13 cellular contexts compared by ENCODE assay signal in genomic region chr3:142958707-142959106, GRCh38. TPM values are rescaled to one million over a fixed set of nuclear protein-coding genes. Genes with fewer than 3 reads are reported as not detected.
A peak's percentile ranks its signal among the peaks of the same experiment; 100 is the strongest.
DNase-seq lines count a peak whose midpoint lies in the region; ATAC-seq, FAIRE-seq and TF ChIP-seq lines count a peak whose summit lies in the region.
"Had no signal": no experiment of that assay in that cellular context is flagged by ENCODE, and none has a peak within 500 bp of the region (broad histone marks: within the 10 kb centered on the region; RNA-seq: fewer than 3 reads in every experiment).

No MANE protein-coding gene starts in this region.

- no peak overlapping the region for H3K4me3 Mint-ChIP-seq in activated T-cell treated with anti-CD3 and anti-CD28 coated beads, Interleukin-2, amount 50 U/mL, for 24 hours
- H3K4me3 Mint-ChIP-seq: activated T-cell treated with anti-CD3 and anti-CD28 coated beads, Interleukin-2, amount 50 U/mL, for 4 hours; naive B cell had no signal

- H3K4me1 Mint-ChIP-seq in activated T-cell treated with anti-CD3 and anti-CD28 coated beads, Interleukin-2, amount 50 U/mL, for 24 hours (ENCODE audit: low read depth): peaks cover 9% of the 10 kb centered on the region

- TF ChIP-seq POLR2A in GM12892 (IDR thresholded peaks at IDR 0.05; ENCODE audit: low read depth, low read length): no peak

- peak; percentile 73 for FAIRE-seq in RCC 7860 (lab: Jason Lieb, UNC)
- FAIRE-seq in GM12892 (lab: Jason Lieb, UNC): no peak

- H3K27me3 Mint-ChIP-seq in activated T-cell treated with anti-CD3 and anti-CD28 coated beads, Interleukin-2, amount 50 U/mL, for 24 hours: peaks cover 70% of the 10 kb centered on the region

- no peaks in the 10 kb centered on the region for H3K9me3 Mint-ChIP-seq in activated T-cell treated with anti-CD3 and anti-CD28 coated beads, Interleukin-2, amount 50 U/mL, for 24 hours
- H3K9me3 Mint-ChIP-seq: activated T-cell treated with anti-CD3 and anti-CD28 coated beads, Interleukin-2, amount 50 U/mL, for 4 hours; naive B cell had no signal

- TF ChIP-seq CTCF in fibroblast of pulmonary artery (IDR thresholded peaks at IDR 0.05; ENCODE audit: low read length, missing control alignments): no peak

- ATAC-seq in GM21360 (IDR thresholded peaks at IDR 0.05; ENCODE audit: unreplicated experiment) (no peak), GM21723 (IDR thresholded peaks at IDR 0.05; ENCODE audit: unreplicated experiment) (no peak)
- ATAC-seq: upper lobe of right lung had no signal

- H3K4me3 ChIP-seq in fibroblast of pulmonary artery (replicated peaks; ENCODE audit: low read depth, low read length): no peak overlapping the region
- H3K4me3 ChIP-seq: BLaER1, upper lobe of right lung had no signal

- no peaks in the 10 kb centered on the region for H3K36me3 Mint-ChIP-seq in activated T-cell treated with anti-CD3 and anti-CD28 coated beads, Interleukin-2, amount 50 U/mL, for 24 hours (ENCODE audit: low read depth)

- H3K27ac Mint-ChIP-seq in activated T-cell treated with anti-CD3 and anti-CD28 coated beads, Interleukin-2, amount 50 U/mL, for 24 hours: no peak overlapping the region
- H3K27ac Mint-ChIP-seq: naive B cell had no signal

- DNase-seq in activated T-cell treated with anti-CD3 and anti-CD28 coated beads, Interleukin-2, amount 50 U/mL, for 48 hours: peak; percentile 44 to 53
- no peak for DNase-seq in activated T-cell treated with anti-CD3 and anti-CD28 coated beads, Interleukin-2, amount 50 U/mL, for 24 hours
- DNase-seq in RCC 7860 (ENCODE audit: low spot score) (peak; percentile 81), fibroblast of pulmonary artery (ENCODE audit: low read depth) (peak; percentile 24), GM12892 (ENCODE audit: insufficient read length) (no peak)
- DNase-seq in stimulated activated CD4-positive, alpha-beta T cell treated with anti-CD3 and anti-CD28 coated beads, Interleukin-4, amount 100 ng/mL, for 1 hour: peak; percentile 24
- DNase-seq: activated T-cell treated with anti-CD3 and anti-CD28 coated beads, Interleukin-2, amount 50 U/mL, for 4 hours; naive B cell; NCI-H345; upper lobe of right lung had no signal

RNA-seq across cellular contexts. Expression of gene PAQR9, which starts 4.8 kb away (rescaled TPM):
- polyA plus RNA-seq in GM12892 (2012; ENCODE audit: missing spikeins): not detected

RNA-seq across cellular contexts. Expression of gene U2SURP, which starts 42.7 kb away (rescaled TPM):
- 98.4 TPM for polyA plus RNA-seq in GM12892 (2012; ENCODE audit: missing spikeins)

Comparison
In these comparisons a context has a peak if more than half of its experiments do, and no peak if none do; other contexts are left out.
1. DNase-seq: peak in activated T-cell treated with anti-CD3 and anti-CD28 coated beads, Interleukin-2, amount 50 U/mL, for 48 hours (2 of 2), RCC 7860 (single experiment), fibroblast of pulmonary artery (single experiment) and stimulated activated CD4-positive, alpha-beta T cell treated with anti-CD3 and anti-CD28 coated beads, Interleukin-4, amount 100 ng/mL, for 1 hour (single experiment); none in activated T-cell treated with anti-CD3 and anti-CD28 coated beads, Interleukin-2, amount 50 U/mL, for 24 hours (single experiment) and GM12892 (single experiment).